In the genomic region with DNA sequence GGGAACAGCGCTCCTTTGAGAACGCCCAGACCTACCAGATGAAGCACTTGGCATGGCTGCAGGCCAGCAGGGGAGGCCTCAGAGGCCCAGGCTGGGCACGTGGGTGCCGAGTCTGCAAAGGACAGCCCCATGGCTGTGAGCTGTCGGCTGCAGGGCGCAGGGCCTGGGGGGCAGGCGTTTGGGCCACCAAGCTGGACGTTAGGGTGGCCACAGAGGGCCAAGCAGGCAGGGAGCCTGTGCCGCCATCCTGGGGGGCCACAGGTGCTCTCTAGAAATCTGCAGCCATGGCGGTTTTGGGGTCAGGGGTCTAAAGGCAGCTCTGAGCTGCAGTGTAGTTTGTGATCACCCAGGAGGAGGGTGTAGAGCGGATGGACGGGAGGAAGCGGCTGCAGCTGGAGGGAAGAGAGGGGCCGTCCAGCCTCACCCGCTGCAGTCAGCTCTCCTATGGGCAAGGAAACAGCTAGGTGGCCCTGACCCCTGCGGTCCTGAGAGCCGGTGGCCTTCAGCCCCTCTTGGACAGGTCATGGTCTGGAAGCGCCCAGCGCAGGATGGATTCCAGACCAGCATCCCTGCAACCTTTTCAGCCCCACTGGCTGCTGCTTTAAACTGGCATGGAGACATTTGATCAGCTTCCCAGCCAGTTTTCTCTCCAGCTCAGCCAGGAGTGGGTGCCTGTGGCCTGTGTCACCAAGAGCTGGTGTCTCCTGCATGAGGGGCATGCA, we compare ENCODE assay signal across 1 cellular context.
TF ChIP-seq lines count a peak whose summit lies in the region.

No MANE protein-coding gene starts in this region.

TF ChIP-seq in IMR-90, 13 proteins besides CTCF, POLR2A, EP300 and RAD21:
- TF ChIP-seq RCOR1 (IDR thresholded peaks at IDR 0.05; ENCODE audit: insufficient replicate concordance, low read length) (no peak), RFX5 (IDR thresholded peaks at IDR 0.05; ENCODE audit: low read depth, low read length) (no peak), MXI1 (IDR thresholded peaks at IDR 0.05; ENCODE audit: borderline replicate concordance, low read depth, low read length) (no peak), CEBPB (IDR thresholded peaks at IDR 0.05; ENCODE audit: low read depth, low read length) (no peak)
- TF ChIP-seq, protein P1, sequence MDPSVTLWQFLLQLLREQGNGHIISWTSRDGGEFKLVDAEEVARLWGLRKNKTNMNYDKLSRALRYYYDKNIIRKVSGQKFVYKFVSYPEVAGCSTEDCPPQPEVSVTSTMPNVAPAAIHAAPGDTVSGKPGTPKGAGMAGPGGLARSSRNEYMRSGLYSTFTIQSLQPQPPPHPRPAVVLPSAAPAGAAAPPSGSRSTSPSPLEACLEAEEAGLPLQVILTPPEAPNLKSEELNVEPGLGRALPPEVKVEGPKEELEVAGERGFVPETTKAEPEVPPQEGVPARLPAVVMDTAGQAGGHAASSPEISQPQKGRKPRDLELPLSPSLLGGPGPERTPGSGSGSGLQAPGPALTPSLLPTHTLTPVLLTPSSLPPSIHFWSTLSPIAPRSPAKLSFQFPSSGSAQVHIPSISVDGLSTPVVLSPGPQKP (IDR thresholded peaks at IDR 0.05; ENCODE audit: borderline replicate concordance, low read depth, low read length), result no peak
- TF ChIP-seq, protein P2, sequence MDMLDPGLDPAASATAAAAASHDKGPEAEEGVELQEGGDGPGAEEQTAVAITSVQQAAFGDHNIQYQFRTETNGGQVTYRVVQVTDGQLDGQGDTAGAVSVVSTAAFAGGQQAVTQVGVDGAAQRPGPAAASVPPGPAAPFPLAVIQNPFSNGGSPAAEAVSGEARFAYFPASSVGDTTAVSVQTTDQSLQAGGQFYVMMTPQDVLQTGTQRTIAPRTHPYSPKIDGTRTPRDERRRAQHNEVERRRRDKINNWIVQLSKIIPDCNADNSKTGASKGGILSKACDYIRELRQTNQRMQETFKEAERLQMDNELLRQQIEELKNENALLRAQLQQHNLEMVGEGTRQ (IDR thresholded peaks at IDR 0.05; ENCODE audit: low read depth, low read length), result no peak
